Comparison of ENCODE assay signal across 13 cellular contexts in genomic region chr4:53055274-53055673, GRCh38.
DNase-seq lines count a peak whose midpoint lies in the region; ATAC-seq and TF ChIP-seq lines count a peak whose summit lies in the region.
"Had no signal": no experiment of that assay in that cellular context is flagged by ENCODE, and none has a peak within 500 bp of the region (broad histone marks: within the 10 kb centered on the region; RNA-seq: fewer than 3 reads in every experiment).

No MANE protein-coding gene starts in this region.

- H2AFZ ChIP-seq in osteoblast (ENCODE audit: low read length) = no peak overlapping the region

- H4K20me1 ChIP-seq in osteoblast (ENCODE audit: insufficient read depth, low read length) = no peaks in the 10 kb centered on the region

- H3K4me2 ChIP-seq in osteoblast (ENCODE audit: insufficient read depth, low read length) = no peak overlapping the region

- DNase-seq in DMS 273 treated with DMSO at 0.1 percent for 48 hours (lab: John Stamatoyannopoulos, UW) (peak; percentile 40), LHCN-M2 (ENCODE audit: low read depth) (peak; percentile 91), astrocyte of the hippocampus (ENCODE audit: low read depth, low spot score) (peak; percentile 93), osteoblast (ENCODE audit: insufficient read length, low spot score, missing footprints) (peak; percentile 10), HUDEP-2 (lab: John Stamatoyannopoulos, UW; ENCODE audit: unreplicated experiment in 76 of 76) (no peak), HK-2 (ENCODE audit: unreplicated experiment) (no peak), NCI-H524 (lab: John Stamatoyannopoulos, UW) (no peak)
- DNase-seq: effector CD8-positive, alpha-beta T cell; occipital lobe; OCI-M1; uterus had no signal

- no peak overlapping the region for H3K4me3 ChIP-seq in osteoblast (ENCODE audit: insufficient read depth, low read length)
- H3K4me3 ChIP-seq: uterus had no signal

- no peak for TF ChIP-seq CTCF in osteoblast (IDR thresholded peaks at IDR 0.05; ENCODE audit: extremely low read depth, low read depth, low read length)

- no peaks in the 10 kb centered on the region for H3K9me3 ChIP-seq in osteoblast (ENCODE audit: low read depth, low read length)
- H3K9me3 ChIP-seq: uterus had no signal

- H3K27me3 ChIP-seq in osteoblast (ENCODE audit: insufficient read depth, low read length) = no peaks in the 10 kb centered on the region
- H3K27me3 ChIP-seq: uterus had no signal

- H3K4me1 ChIP-seq in osteoblast (ENCODE audit: insufficient read depth, low read length) = peaks cover 14% of the 10 kb centered on the region
- H3K4me1 ChIP-seq: uterus had no signal

- no peak for ATAC-seq in HG03521 (IDR thresholded peaks at IDR 0.05; ENCODE audit: unreplicated experiment)

- H3K79me2 ChIP-seq in osteoblast (ENCODE audit: insufficient read depth, low read length) = no peaks in the 10 kb centered on the region

- H3K36me3 ChIP-seq in osteoblast (ENCODE audit: insufficient read depth, low read length) = no peaks in the 10 kb centered on the region
- H3K36me3 ChIP-seq: uterus had no signal

- H3K27ac ChIP-seq in osteoblast (ENCODE audit: low read depth, low read length) = no peak overlapping the region
- H3K27ac ChIP-seq: uterus, VCaP had no signal

Comparison
In these comparisons a context has a peak if more than half of its experiments do, and no peak if none do; other contexts are left out.
1. DNase-seq: peak in DMS 273 treated with DMSO at 0.1 percent for 48 hours (single experiment), LHCN-M2 (single experiment), astrocyte of the hippocampus (single experiment) and osteoblast (single experiment); none in HUDEP-2 (0 of 76), HK-2 (single experiment) and NCI-H524 (0 of 2).